ENCODE assay signal across 23 cellular contexts in genomic region chr2:235333076-235333475, GRCh38.
"Had no signal": no experiment of that assay in that cellular context is flagged by ENCODE, and none has a peak within 500 bp of the region (broad histone marks: within the 10 kb centered on the region; RNA-seq: fewer than 3 reads in every experiment).

No MANE protein-coding gene starts in this region.

- H3K27me3 Mint-ChIP-seq: progenitor cell of endocrine pancreas had no signal

- H3K27ac ChIP-seq: dorsolateral prefrontal cortex, epithelial cell of prostate, gastroesophageal sphincter, heart right ventricle, tibial nerve, vagina had no signal

- H3K36me3 ChIP-seq: gastroesophageal sphincter, heart right ventricle, tibial nerve, vagina had no signal

- H3K9me3 ChIP-seq: mucosa of descending colon, vagina had no signal

- FAIRE-seq: colon had no signal

- H3K4me3 ChIP-seq: dorsolateral prefrontal cortex, gastroesophageal sphincter, heart right ventricle, mucosa of descending colon, tibial nerve, vagina had no signal

- H3K27ac Mint-ChIP-seq: activated CD4-positive, alpha-beta memory T cell treated with anti-CD3 and anti-CD28 coated beads for 36 hours; activated naive CD8-positive, alpha-beta T cell treated with anti-CD3 and anti-CD28 coated beads for 36 hours; brain; endodermal cell; memory B cell; progenitor cell of endocrine pancreas; T-helper 17 cell; WTC11 had no signal

- DNase-seq: activated CD4-positive, alpha-beta memory T cell treated with anti-CD3 and anti-CD28 coated beads for 36 hours; activated CD4-positive, alpha-beta T cell treated with anti-CD3 and anti-CD28 coated beads for 4 hours; activated naive CD4-positive, alpha-beta T cell; activated naive CD8-positive, alpha-beta T cell treated with anti-CD3 and anti-CD28 coated beads for 36 hours; amygdala; central memory CD4-positive, alpha-beta T cell; dorsolateral prefrontal cortex; heart right ventricle; mucosa of descending colon; naive B cell; stimulated activated naive CD8-positive, alpha-beta T cell treated with anti-CD3 and anti-CD28 coated beads, Interleukin-15, Interleukin-2, amounts not matched to agents 100 U/mL and 50 U/mL, for 24 hours; T-helper 17 cell had no signal

- H3K27me3 ChIP-seq: tibial nerve, vagina had no signal

- H3K4me3 Mint-ChIP-seq: activated CD4-positive, alpha-beta memory T cell treated with anti-CD3 and anti-CD28 coated beads for 36 hours; activated naive CD8-positive, alpha-beta T cell treated with anti-CD3 and anti-CD28 coated beads for 36 hours; brain; endodermal cell; memory B cell; naive B cell; neural crest cell; T-helper 17 cell; WTC11 had no signal

- H3K36me3 Mint-ChIP-seq: activated CD4-positive, alpha-beta memory T cell treated with anti-CD3 and anti-CD28 coated beads for 36 hours; activated naive CD8-positive, alpha-beta T cell treated with anti-CD3 and anti-CD28 coated beads for 36 hours; brain; memory B cell; naive B cell; WTC11 had no signal

- H3K4me1 Mint-ChIP-seq: activated naive CD8-positive, alpha-beta T cell treated with anti-CD3 and anti-CD28 coated beads for 36 hours; endodermal cell; memory B cell; naive B cell; neural crest cell; T-helper 17 cell; WTC11 had no signal

- ATAC-seq: gastroesophageal sphincter; heart right ventricle; mucosa of descending colon; stimulated activated naive CD8-positive, alpha-beta T cell treated with anti-CD3 and anti-CD28 coated beads, Interleukin-15, Interleukin-2, amounts not matched to agents 100 U/mL and 50 U/mL, for 24 hours; T-helper 17 cell; WTC11 had no signal

- H3K4me1 ChIP-seq: gastroesophageal sphincter, tibial nerve, vagina had no signal
